ENCODE assay signal across 8 cellular contexts in the genomic region with DNA sequence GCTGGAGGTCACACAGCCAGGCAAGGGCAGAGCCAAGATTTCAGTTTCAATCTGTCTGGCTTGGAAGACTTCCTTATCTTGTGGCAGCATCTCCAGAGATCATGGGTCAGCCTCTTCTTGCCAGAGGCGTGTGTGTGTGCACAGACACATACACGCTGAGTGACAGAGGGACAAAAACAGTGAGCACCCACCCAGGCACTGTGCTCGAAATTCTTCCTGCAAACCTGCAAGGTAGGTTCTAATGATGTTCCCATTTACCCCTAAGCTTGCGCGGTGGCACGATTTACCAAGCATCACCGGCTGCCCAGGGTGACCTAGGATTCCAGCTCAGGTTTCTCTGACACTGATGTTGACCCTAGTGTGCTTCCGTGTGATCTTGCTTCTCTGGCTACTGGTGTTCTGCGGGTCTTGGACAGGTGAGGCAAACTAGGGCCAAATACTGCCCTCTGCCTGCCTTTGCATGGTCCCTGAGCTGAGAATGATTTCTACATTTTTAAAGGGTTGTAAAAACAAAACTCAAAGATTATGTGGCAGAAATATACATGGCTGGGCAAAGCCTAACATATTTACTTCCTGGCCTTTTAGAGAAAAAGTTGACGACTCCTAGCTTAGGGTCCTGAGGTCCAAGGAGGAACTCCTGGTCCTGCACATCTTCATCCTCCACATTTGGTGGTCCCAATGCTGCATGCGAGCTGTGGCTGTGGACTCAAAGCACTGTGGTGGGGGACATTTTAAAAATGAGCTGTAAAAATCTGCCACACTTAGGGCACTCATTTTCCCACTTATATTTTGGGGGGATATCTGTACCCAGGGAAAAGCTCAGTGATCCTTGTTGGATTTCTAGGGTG.
DNase-seq lines count a peak whose midpoint lies in the region; ATAC-seq, FAIRE-seq and TF ChIP-seq lines count a peak whose summit lies in the region.

No MANE protein-coding gene starts in this region.

- H3K27me3 ChIP-seq in Panc1 (ENCODE audit: control insufficient read depth, insufficient read depth, low read length), result peaks cover 13% of the 10 kb centered on the region; the same call in 1 of the 2 replicates
- H3K27me3 ChIP-seq in endothelial cell of umbilical vein (ENCODE audit: control insufficient read depth in 2 of 2, insufficient read depth in 2 of 2, low read length in 2 of 2), result peaks cover 8 to 11% of the 10 kb centered on the region in 2 experiments
- H3K27me3 ChIP-seq in pancreas, result no peaks in the 10 kb centered on the region

- no peaks in the 10 kb centered on the region for H3K79me2 ChIP-seq in endothelial cell of umbilical vein (ENCODE audit: control insufficient read depth, insufficient read depth, low read length)

- intact Hi-C loops in Panc1 (cut with micrococcal nuclease; ENCODE audit: unreplicated experiment), result no loop called here
- intact Hi-C loops in endothelial cell of umbilical vein (cut with micrococcal nuclease), result loop anchor here (2.0 to 5.0 kb wide), 4 partner anchors 79 to 895 kb away; no protein-coding TSS in a partner anchor
- intact Hi-C loops in pancreas (cut with DNase I), result no loop called here

- CTCF ChIA-PET in Panc1 (lab: Charles Lee), result interaction anchor here (0.6 to 1.5 kb wide), 2 partner anchors 90 to 255 kb away, joined by 3 to 4 read pairs; no protein-coding TSS in a partner anchor
- CTCF ChIA-PET in endothelial cell of umbilical vein (lab: Charles Lee), result interaction anchor here (0.6 to 2.8 kb wide), 8 partner anchors 10 to 676 kb away, joined by 3 to 15 read pairs (median 3); no protein-coding TSS in a partner anchor

- H2AFZ ChIP-seq in endothelial cell of umbilical vein (ENCODE audit: low read depth, low read length), result peak overlapping the region; percentile 99

- TF ChIP-seq CTCF in Panc1 (IDR thresholded peaks at IDR 0.05) (no peak), endothelial cell of umbilical vein (IDR thresholded peaks at IDR 0.05; ENCODE audit: extremely low read depth in 1 of 2, insufficient read depth in 1 of 2, low read depth in 1 of 2, low read length in 2 of 2) (no peak), pancreas (IDR thresholded peaks at IDR 0.05) (no peak)

- ATAC-seq in Panc1, result no peak
- no peak for ATAC-seq in pancreas
- no peak for ATAC-seq in GM18861 (IDR thresholded peaks at IDR 0.05; ENCODE audit: unreplicated experiment)

- peak overlapping the region; percentile 90 for H3K4me2 ChIP-seq in endothelial cell of umbilical vein (ENCODE audit: insufficient read depth, low read length)

- POLR2A ChIA-PET in Panc1 (lab: Charles Lee), result interaction anchor here (0.6 kb wide), 1 partner anchor 264 kb away, joined by 3 read pairs; no protein-coding TSS in a partner anchor
- POLR2A ChIA-PET in endothelial cell of umbilical vein (lab: Charles Lee), result no interaction called here

- peak overlapping the region; percentile 78 to 87 for H3K4me3 ChIP-seq in Panc1 (ENCODE audit: low read depth in 2 of 2, low read length in 2 of 2)
- H3K4me3 ChIP-seq in endothelial cell of umbilical vein (replicated peaks in 1 of 3; ENCODE audit: insufficient read depth in 1 of 3, low read depth in 1 of 3, low read length in 3 of 3), result peak overlapping the region in 1 of 3 experiments; percentile 59
- peak overlapping the region in 3 of 4 donors; percentile 38 to 59 (median 47) for H3K4me3 ChIP-seq in pancreas

- dilution Hi-C loops in endothelial cell of umbilical vein (cut with MboI; ENCODE audit: extremely low pct_ligation_motif_present, low sequenced_read_pairs), result no loop called here

- H3K9me1 ChIP-seq in endothelial cell of umbilical vein (replicated peaks; ENCODE audit: control insufficient read depth, extremely low read depth, insufficient read depth, low read length), result no peaks in the 10 kb centered on the region

- peaks cover 13% of the 10 kb centered on the region for H3K4me1 ChIP-seq in Panc1 (ENCODE audit: control insufficient read depth, insufficient read depth, low read length)
- peaks cover 7% of the 10 kb centered on the region for H3K4me1 ChIP-seq in endothelial cell of umbilical vein (ENCODE audit: control insufficient read depth, extremely low read depth, insufficient read depth, low read length)
- peaks cover 0 to 11% (median 0%) of the 10 kb centered on the region in 3 donors for H3K4me1 ChIP-seq in pancreas

- H3K9ac ChIP-seq in endothelial cell of umbilical vein (replicated peaks; ENCODE audit: extremely low read depth, insufficient read depth, low read length), result no peak overlapping the region

- BruUV-seq in Panc1 (replicated peaks; lab: Mats Ljungman, UMichigan), result no TSS peak
- BruUV-seq in endothelial cell of umbilical vein (replicated peaks; lab: Mats Ljungman, UMichigan), result no TSS peak

- no peak for TF ChIP-seq POLR2A in endothelial cell of umbilical vein (IDR thresholded peaks at IDR 0.05; ENCODE audit: low read depth, low read length)

- no peaks in the 10 kb centered on the region for H3K36me3 ChIP-seq in Panc1 (ENCODE audit: control insufficient read depth, insufficient read depth, low read length)
- H3K36me3 ChIP-seq in endothelial cell of umbilical vein (ENCODE audit: control insufficient read depth in 2 of 2, extremely low read depth in 1 of 2, insufficient read depth in 2 of 2, low read length in 2 of 2), result no peaks in the 10 kb centered on the region
- no peaks in the 10 kb centered on the region for H3K36me3 ChIP-seq in pancreas

- DNase-seq in NCI-H1417 (lab: John Stamatoyannopoulos, UW), result peak in 2 of 3 experiments; percentile 17 to 52
- DNase-seq in NCI-H1417 treated with DMSO at 0.1 percent for 48 hours (lab: John Stamatoyannopoulos, UW), result no peak
- DNase-seq in Panc1 (ENCODE audit: low read depth, low spot score), result no peak
- DNase-seq in endothelial cell of umbilical vein (ENCODE audit: low read depth, low spot score), result no peak
- DNase-seq in pancreas, result no peak
- no peak for DNase-seq in NCI-H226
- DNase-seq in activated gamma-delta T cell treated with Interleukin-2 at 50 U/mL for 16 hours, result no peak

- WGBS in pancreas, 2 donors, result 79 to 80% methylated on average over 11 of the region's 11 CpGs

- H3K27ac ChIP-seq in Panc1 (ENCODE audit: low read length) (peak overlapping the region; percentile 88), endothelial cell of umbilical vein (ENCODE audit: insufficient read depth, low read depth, low read length) (no peak overlapping the region), pancreas (peak overlapping the region; percentile 90 to 93 (median 92))

- in situ Hi-C loops in Panc1 (cut with HindIII; ENCODE audit: low pct_unique_long_range_greater_than_20kb, low sequenced_read_pairs), result no loop called here

- no peaks in the 10 kb centered on the region for H3K9me3 ChIP-seq in Panc1 (ENCODE audit: control insufficient read depth, insufficient read depth, low read depth, low read length)
- no peaks in the 10 kb centered on the region for H3K9me3 ChIP-seq in endothelial cell of umbilical vein (replicated peaks; ENCODE audit: control insufficient read depth, insufficient read depth, low read length)
- no peaks in the 10 kb centered on the region for H3K9me3 ChIP-seq in pancreas

- H4K20me1 ChIP-seq in endothelial cell of umbilical vein (replicated peaks; ENCODE audit: control insufficient read depth, extremely low read depth, insufficient read depth, low read length), result no peaks in the 10 kb centered on the region

- no peak for FAIRE-seq in endothelial cell of umbilical vein (lab: Jason Lieb, UNC)
- FAIRE-seq in pancreas (lab: Jason Lieb, UNC), result no peak

TF ChIP-seq in endothelial cell of umbilical vein, 7 proteins besides CTCF, POLR2A, EP300 and RAD21:
- TF ChIP-seq, protein P1, sequence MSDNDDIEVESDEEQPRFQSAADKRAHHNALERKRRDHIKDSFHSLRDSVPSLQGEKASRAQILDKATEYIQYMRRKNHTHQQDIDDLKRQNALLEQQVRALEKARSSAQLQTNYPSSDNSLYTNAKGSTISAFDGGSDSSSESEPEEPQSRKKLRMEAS (IDR thresholded peaks at IDR 0.05; ENCODE audit: insufficient read depth, insufficient read length), result no peak
- TF ChIP-seq GATA2 (IDR thresholded peaks at IDR 0.05; ENCODE audit: insufficient read depth, insufficient read length, low read depth, low read length) (no peak), FOS (IDR thresholded peaks at IDR 0.05; ENCODE audit: borderline replicate concordance, insufficient read depth, low read length) (no peak), EZH2 (IDR thresholded peaks at IDR 0.05; ENCODE audit: borderline replicate concordance, low read depth, low read length, severe bottlenecking) (no peak), POLR2AphosphoS5 (IDR thresholded peaks at IDR 0.05; ENCODE audit: insufficient read depth, low read depth, low read length) (no peak), MYC (IDR thresholded peaks at IDR 0.05; ENCODE audit: low read depth, low read length) (no peak), JUN (IDR thresholded peaks at IDR 0.05; ENCODE audit: borderline replicate concordance, insufficient read depth, insufficient read length, low read depth) (no peak)
TF ChIP-seq in endothelial cell of umbilical vein: peak in this region for 0.

Comparison
In these comparisons a context has a peak if more than half of its experiments do, and no peak if none do; other contexts are left out.
1. DNase-seq: peak in NCI-H1417 (2 of 3); none in NCI-H1417 treated with DMSO at 0.1 percent for 48 hours (single experiment), Panc1 (single experiment), endothelial cell of umbilical vein (single experiment), pancreas (0 of 6), NCI-H226 (single experiment) and activated gamma-delta T cell treated with Interleukin-2 at 50 U/mL for 16 hours (single experiment).